ENCODE assay signal across 12 cellular contexts in the genomic region with DNA sequence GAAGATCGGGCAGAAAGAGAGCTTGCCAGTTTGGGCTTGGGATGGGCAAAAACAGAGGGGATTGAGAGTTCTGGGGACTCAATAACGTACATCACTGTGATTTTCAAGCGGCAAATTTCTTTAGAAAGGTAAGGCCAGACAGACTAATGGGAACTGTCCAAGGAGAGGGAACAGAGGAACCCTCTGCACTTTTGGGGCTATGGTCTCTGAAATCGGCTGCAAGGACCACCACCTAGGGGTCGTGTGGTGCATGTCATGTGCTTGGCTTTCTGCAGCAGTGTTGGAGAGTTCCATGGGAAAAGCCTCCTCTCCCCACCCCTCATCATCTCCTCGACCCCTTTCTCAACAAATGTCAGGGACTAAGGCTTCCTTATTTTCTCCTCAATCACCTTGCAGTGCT.
DNase-seq lines count a peak whose midpoint lies in the region; ATAC-seq and TF ChIP-seq lines count a peak whose summit lies in the region.
"Had no signal": no experiment of that assay in that cellular context is flagged by ENCODE, and none has a peak within 500 bp of the region (broad histone marks: within the 10 kb centered on the region; RNA-seq: fewer than 3 reads in every experiment).

No MANE protein-coding gene starts in this region.

- peak overlapping the region; percentile 83 for H3K9ac ChIP-seq in Karpas-422 (ENCODE audit: low read length)

- no peak for DNase-seq in activated naive CD4-positive, alpha-beta T cell treated with anti-CD3 and anti-CD28 coated beads, Interleukin-2, amount 10 ng/mL, durations not matched to agents 7 days and 5 days
- no peak for DNase-seq in activated naive CD4-positive, alpha-beta T cell treated with Interleukin-2 at 50 U/mL for 16 hours
- peak; percentile 76 for DNase-seq in Karpas-422
- no peak for DNase-seq in activated naive CD8-positive, alpha-beta T cell treated with anti-CD3 and anti-CD28 coated beads, Interleukin-2, amount 50 U/mL, for 24 hours
- no peak for DNase-seq in ovary
- DNase-seq: Caco-2; effector CD4-positive, alpha-beta T cell; foreskin fibroblast; NCI-H1694 treated with DMSO at 0.1 percent for 48 hours; T-helper 9 cell had no signal

- no peaks in the 10 kb centered on the region for H3K36me3 ChIP-seq in Karpas-422 (ENCODE audit: insufficient read depth, low read length)
- no peaks in the 10 kb centered on the region for H3K36me3 ChIP-seq in ovary

- H3K27me3 ChIP-seq in Karpas-422 (ENCODE audit: low read length), result no peaks in the 10 kb centered on the region
- H3K27me3 ChIP-seq in ovary, result no peaks in the 10 kb centered on the region

- no peaks in the 10 kb centered on the region for H3K9me3 Mint-ChIP-seq in activated naive CD4-positive, alpha-beta T cell treated with anti-CD3 and anti-CD28 coated beads, Interleukin-2, amount 10 ng/mL, durations not matched to agents 7 days and 5 days
- no peaks in the 10 kb centered on the region for H3K9me3 Mint-ChIP-seq in activated naive CD8-positive, alpha-beta T cell treated with anti-CD3 and anti-CD28 coated beads, Interleukin-2, amount 50 U/mL, for 24 hours

- H3K36me3 Mint-ChIP-seq in activated naive CD4-positive, alpha-beta T cell treated with anti-CD3 and anti-CD28 coated beads, Interleukin-2, amount 10 ng/mL, durations not matched to agents 7 days and 5 days, result no peaks in the 10 kb centered on the region
- H3K36me3 Mint-ChIP-seq in activated naive CD8-positive, alpha-beta T cell treated with anti-CD3 and anti-CD28 coated beads, Interleukin-2, amount 50 U/mL, for 24 hours (ENCODE audit: low read depth), result peaks cover 2% of the 10 kb centered on the region

- H2AFZ ChIP-seq in Karpas-422 (ENCODE audit: low read length), result peak overlapping the region; percentile 1; the same call in 1 of the 2 replicates

- no peak for TF ChIP-seq EP300 in ovary (IDR thresholded peaks at IDR 0.05)

- peaks cover 46% of the 10 kb centered on the region for H3K27me3 Mint-ChIP-seq in activated naive CD4-positive, alpha-beta T cell treated with anti-CD3 and anti-CD28 coated beads, Interleukin-2, amount 10 ng/mL, durations not matched to agents 7 days and 5 days
- H3K27me3 Mint-ChIP-seq in activated naive CD8-positive, alpha-beta T cell treated with anti-CD3 and anti-CD28 coated beads, Interleukin-2, amount 50 U/mL, for 24 hours, result peaks cover 19% of the 10 kb centered on the region

- H3K4me1 ChIP-seq in Karpas-422 (ENCODE audit: low read length) (peaks cover 71% of the 10 kb centered on the region), ovary (ENCODE audit: insufficient read depth) (peaks cover 4% of the 10 kb centered on the region)
- H3K4me1 ChIP-seq: Caco-2 had no signal

- 54 to 68% (median 61%) methylated on average over 6 of the region's 6 CpGs for WGBS in ovary, 3 donors

- intact Hi-C loops in ovary (cut with DNase I), result no loop called here

- H3K9me3 ChIP-seq in Karpas-422 (ENCODE audit: low read length) (no peaks in the 10 kb centered on the region), ovary (no peaks in the 10 kb centered on the region)
- H3K9me3 ChIP-seq: Caco-2 had no signal

- CTCF ChIA-PET in activated naive CD4-positive, alpha-beta T cell treated with anti-CD3 and anti-CD28 coated beads, Interleukin-2, amount 10 ng/mL, durations not matched to agents 7 days and 5 days (lab: Charles Lee), result interaction anchor here (1.0 to 2.0 kb wide), 2 partner anchors 20 to 64 kb away, joined by 3 to 4 read pairs; no protein-coding TSS in a partner anchor

- peak overlapping the region; percentile 26 for H3K4me3 Mint-ChIP-seq in activated naive CD4-positive, alpha-beta T cell treated with anti-CD3 and anti-CD28 coated beads, Interleukin-2, amount 10 ng/mL, durations not matched to agents 7 days and 5 days
- peak overlapping the region; percentile 50 for H3K4me3 Mint-ChIP-seq in activated naive CD8-positive, alpha-beta T cell treated with anti-CD3 and anti-CD28 coated beads, Interleukin-2, amount 50 U/mL, for 24 hours

- no peaks in the 10 kb centered on the region for H3K9me2 ChIP-seq in Karpas-422 (replicated peaks; ENCODE audit: insufficient read depth, low read length)

- no peak for TF ChIP-seq CTCF in ovary (IDR thresholded peaks at IDR 0.05)

- peaks cover 7% of the 10 kb centered on the region; the same call in 1 of the 2 replicates for H3K79me2 ChIP-seq in Karpas-422 (ENCODE audit: low read length)

- peak overlapping the region; percentile 92 for H3K4me2 ChIP-seq in Karpas-422 (ENCODE audit: low read depth, low read length, poor library complexity, severe bottlenecking)

- no peak for ATAC-seq in activated naive CD8-positive, alpha-beta T cell treated with anti-CD3 and anti-CD28 coated beads, Interleukin-2, amount 50 U/mL, for 24 hours
- ATAC-seq in HG03175 (IDR thresholded peaks at IDR 0.05; ENCODE audit: unreplicated experiment) (no peak), GM19328 (IDR thresholded peaks at IDR 0.05; ENCODE audit: unreplicated experiment) (no peak)

- no peak overlapping the region for H3K27ac Mint-ChIP-seq in activated naive CD4-positive, alpha-beta T cell treated with anti-CD3 and anti-CD28 coated beads, Interleukin-2, amount 10 ng/mL, durations not matched to agents 7 days and 5 days
- H3K27ac Mint-ChIP-seq in activated naive CD8-positive, alpha-beta T cell treated with anti-CD3 and anti-CD28 coated beads, Interleukin-2, amount 50 U/mL, for 24 hours, result no peak overlapping the region

- H3K4me3 ChIP-seq in Karpas-422 (ENCODE audit: low read length) (peak overlapping the region; percentile 74), ovary (no peak overlapping the region)

- H3K4me1 Mint-ChIP-seq in activated naive CD4-positive, alpha-beta T cell treated with anti-CD3 and anti-CD28 coated beads, Interleukin-2, amount 10 ng/mL, durations not matched to agents 7 days and 5 days, result peaks cover 49% of the 10 kb centered on the region
- peaks cover 41% of the 10 kb centered on the region for H3K4me1 Mint-ChIP-seq in activated naive CD8-positive, alpha-beta T cell treated with anti-CD3 and anti-CD28 coated beads, Interleukin-2, amount 50 U/mL, for 24 hours

- TF ChIP-seq POLR2A in ovary (IDR thresholded peaks at IDR 0.05), result no peak

- H4K20me1 ChIP-seq in Karpas-422 (ENCODE audit: insufficient read depth, low read depth, low read length), result no peaks in the 10 kb centered on the region

- H3K27ac ChIP-seq in Karpas-422 (ENCODE audit: low read length) (peak overlapping the region; percentile 95), ovary (no peak overlapping the region)
